Comparison of ENCODE assay signal across 21 cellular contexts in genomic region chr22:46636221-46637002, GRCh38. TPM values are rescaled to one million over a fixed set of nuclear protein-coding genes. Genes with fewer than 3 reads are reported as not detected.
DNase-seq lines count a peak whose midpoint lies in the region; ATAC-seq and TF ChIP-seq lines count a peak whose summit lies in the region.
"Had no signal": no experiment of that assay in that cellular context is flagged by ENCODE, and none has a peak within 500 bp of the region (broad histone marks: within the 10 kb centered on the region; RNA-seq: fewer than 3 reads in every experiment).

No MANE protein-coding gene starts in this region.

- no peak overlapping the region for H3K9ac ChIP-seq in HUES64 (ENCODE audit: low read depth, low read length)
- H3K9ac ChIP-seq in neural progenitor cell: no peak overlapping the region

- peaks cover 2% of the 10 kb centered on the region for H3K36me3 Mint-ChIP-seq in neural progenitor cell
- H3K36me3 Mint-ChIP-seq: activated naive CD8-positive, alpha-beta T cell; natural killer cell treated with Interleukin-12 subunit alpha and Interleukin-12 subunit beta and Interleukin-15 and Interleukin-18, amount 100 ng/mL, for 72 hours had no signal

- H3K4me1 Mint-ChIP-seq in neural progenitor cell: peaks cover 28% of the 10 kb centered on the region

- H3F3A ChIP-seq in neural progenitor cell (ENCODE audit: low read depth): peaks cover 5% of the 10 kb centered on the region

- DNase-seq in left ventricle myocardium superior: peak; percentile 35
- peak; percentile 50 for DNase-seq in neural progenitor cell (ENCODE audit: low spot score)
- DNase-seq in COLO829 (ENCODE audit: low spot score): no peak
- DNase-seq in activated CD8-positive, alpha-beta memory T cell treated with anti-CD3 and anti-CD28 coated beads for 24 hours: no peak
- no peak for DNase-seq in cortex of kidney (lab: John Stamatoyannopoulos, UW)
- no peak for DNase-seq in RPMI8226
- DNase-seq: activated B cell treated with CpG ODN at 0.5 μM for 24 hours; CD4-positive, alpha-beta memory T cell; Karpas-422; kidney; NCI-H1092 treated with DMSO at 0.1 percent for 48 hours; NCI-H2081 treated with DMSO at 0.1 percent for 48 hours; NCI-H524 treated with DMSO at 0.1 percent for 48 hours; OCI-M1 had no signal

- H3K4me1 ChIP-seq in HUES64 (ENCODE audit: insufficient read depth, low read length) (peaks cover 6% of the 10 kb centered on the region; the same call in 1 of the 2 replicates), neural progenitor cell (peaks cover 20% of the 10 kb centered on the region)
- H3K4me1 ChIP-seq: prostate gland had no signal

- H3K36me3 ChIP-seq in HUES64 (ENCODE audit: insufficient read depth, low read length) (no peaks in the 10 kb centered on the region; the same call in 1 of the 2 replicates), neural progenitor cell (no peaks in the 10 kb centered on the region)
- H3K36me3 ChIP-seq: prostate gland had no signal

- no peak overlapping the region for H3K4me3 Mint-ChIP-seq in neural progenitor cell
- H3K4me3 Mint-ChIP-seq: activated B cell treated with CpG ODN at 0.5 μM for 24 hours; activated naive CD8-positive, alpha-beta T cell; activated T-helper 1 cell treated with anti-CD3 and anti-CD28 coated beads, Interleukin-12 subunit alpha, Interleukin-12 subunit beta, Interleukin-2, Interleukin-4 antibody, amounts not matched to agents 30 ng/mL and 10 ng/mL and 1 ng/mL, durations not matched to agents 14 hours and 24 hours and 36 hours; CD4-positive, alpha-beta memory T cell; natural killer cell treated with Interleukin-12 subunit alpha and Interleukin-12 subunit beta and Interleukin-15 and Interleukin-18, amount 100 ng/mL, for 72 hours; T-helper 2 cell treated with Interferon-gamma antibody and Interleukin-4, amounts not matched to agents 5 μg/mL and 100 μg/mL, for 36 hours had no signal

- no peaks in the 10 kb centered on the region for H4K20me1 ChIP-seq in neural progenitor cell (ENCODE audit: low read depth)

- H3K27me3 Mint-ChIP-seq in neural progenitor cell (ENCODE audit: insufficient read depth, low read depth): peaks cover 8% of the 10 kb centered on the region
- H3K27me3 Mint-ChIP-seq: activated B cell treated with CpG ODN at 0.5 μM for 24 hours; activated naive CD8-positive, alpha-beta T cell; CD4-positive, alpha-beta memory T cell; natural killer cell treated with Interleukin-12 subunit alpha and Interleukin-12 subunit beta and Interleukin-15 and Interleukin-18, amount 100 ng/mL, for 72 hours had no signal

- intact Hi-C loops in left ventricle myocardium superior (cut with micrococcal nuclease): no loop called here

- no peak overlapping the region for H3K27ac Mint-ChIP-seq in neural progenitor cell
- H3K27ac Mint-ChIP-seq: activated B cell treated with CpG ODN at 0.5 μM for 24 hours; activated naive CD8-positive, alpha-beta T cell; activated T-helper 1 cell treated with anti-CD3 and anti-CD28 coated beads, Interleukin-12 subunit alpha, Interleukin-12 subunit beta, Interleukin-2, Interleukin-4 antibody, amounts not matched to agents 30 ng/mL and 10 ng/mL and 1 ng/mL, durations not matched to agents 14 hours and 24 hours and 36 hours; CD4-positive, alpha-beta memory T cell; natural killer cell treated with Interleukin-12 subunit alpha and Interleukin-12 subunit beta and Interleukin-15 and Interleukin-18, amount 100 ng/mL, for 72 hours; T-helper 2 cell treated with Interferon-gamma antibody and Interleukin-4, amounts not matched to agents 5 μg/mL and 100 μg/mL, for 36 hours had no signal

- 89% methylated on average over 29 of the region's 29 CpGs for WGBS in HUES64

- H3K4me2 ChIP-seq in neural progenitor cell: no peak overlapping the region

- peaks cover 2% of the 10 kb centered on the region for H3K9me3 Mint-ChIP-seq in neural progenitor cell
- H3K9me3 Mint-ChIP-seq: activated B cell treated with CpG ODN at 0.5 μM for 24 hours; activated T-helper 1 cell treated with anti-CD3 and anti-CD28 coated beads, Interleukin-12 subunit alpha, Interleukin-12 subunit beta, Interleukin-2, Interleukin-4 antibody, amounts not matched to agents 30 ng/mL and 10 ng/mL and 1 ng/mL, durations not matched to agents 14 hours and 24 hours and 36 hours; CD4-positive, alpha-beta memory T cell; natural killer cell treated with Interleukin-12 subunit alpha and Interleukin-12 subunit beta and Interleukin-15 and Interleukin-18, amount 100 ng/mL, for 72 hours; T-helper 2 cell treated with Interferon-gamma antibody and Interleukin-4, amounts not matched to agents 5 μg/mL and 100 μg/mL, for 36 hours had no signal

- H3K9me3 ChIP-seq in HUES64 (ENCODE audit: insufficient read depth, low read depth, low read length) (no peaks in the 10 kb centered on the region), neural progenitor cell (ENCODE audit: low read depth) (no peaks in the 10 kb centered on the region)
- H3K9me3 ChIP-seq: prostate gland had no signal

- H3K27ac ChIP-seq in C4-2B: peak overlapping the region; percentile 14; the same call in 1 of the 2 replicates
- 0 out of 2 replicates have a peak overlapping the region, but pooled peaks have one; percentile 41 for H3K27ac ChIP-seq in HUES64 (ENCODE audit: low read depth, low read length)
- H3K27ac ChIP-seq in neural progenitor cell: peak overlapping the region; percentile 37
- H3K27ac ChIP-seq: prostate gland had no signal

- H3K27me3 ChIP-seq in HUES64 (ENCODE audit: insufficient read depth, low read length) (no peaks in the 10 kb centered on the region), neural progenitor cell (no peaks in the 10 kb centered on the region)

- no peak overlapping the region for H2AFZ ChIP-seq in neural progenitor cell (replicated peaks)

- no peaks in the 10 kb centered on the region for H3K79me2 ChIP-seq in neural progenitor cell (ENCODE audit: low read depth)

- no peak for ATAC-seq in left ventricle myocardium superior
- ATAC-seq: natural killer cell treated with Interleukin-12 subunit alpha and Interleukin-12 subunit beta and Interleukin-15 and Interleukin-18, amount 100 ng/mL, for 72 hours had no signal

- no peak for TF ChIP-seq CTCF in C4-2B (conservative IDR thresholded peaks at IDR 0.05)
- TF ChIP-seq CTCF in neural progenitor cell (IDR thresholded peaks at IDR 0.05): no peak

- no peak overlapping the region for H3K4me3 ChIP-seq in HUES64 (ENCODE audit: low read length)
- no peak overlapping the region for H3K4me3 ChIP-seq in neural progenitor cell
- H3K4me3 ChIP-seq: prostate gland had no signal

RNA-seq across cellular contexts. Expression of gene GRAMD4, which starts 16.2 kb away (rescaled TPM):
- polyA plus RNA-seq in HUES64 (2013, experiment 1 of 2): 13.7 TPM
- polyA plus RNA-seq in HUES64 (2013, experiment 2 of 2): 12.7 TPM
- total RNA-seq in left ventricle myocardium superior: 94.0 TPM
- total RNA-seq in neural progenitor cell (ENCODE audit: low replicate concordance): 30.2 and 32.2 TPM in 2 replicates

Comparison
In these comparisons a context has a peak if more than half of its experiments do, and no peak if none do; other contexts are left out.
1. DNase-seq: peak in left ventricle myocardium superior (single experiment) and neural progenitor cell (single experiment); none in COLO829 (single experiment), activated CD8-positive, alpha-beta memory T cell treated with anti-CD3 and anti-CD28 coated beads for 24 hours (single experiment), cortex of kidney (single experiment) and RPMI8226 (single experiment).
2. Peak in every context shown above with its lines, with median percentiles within 50 percentile points of each other: H3K27ac ChIP-seq.